1 cellular context compared by ENCODE assay signal in the genomic region with DNA sequence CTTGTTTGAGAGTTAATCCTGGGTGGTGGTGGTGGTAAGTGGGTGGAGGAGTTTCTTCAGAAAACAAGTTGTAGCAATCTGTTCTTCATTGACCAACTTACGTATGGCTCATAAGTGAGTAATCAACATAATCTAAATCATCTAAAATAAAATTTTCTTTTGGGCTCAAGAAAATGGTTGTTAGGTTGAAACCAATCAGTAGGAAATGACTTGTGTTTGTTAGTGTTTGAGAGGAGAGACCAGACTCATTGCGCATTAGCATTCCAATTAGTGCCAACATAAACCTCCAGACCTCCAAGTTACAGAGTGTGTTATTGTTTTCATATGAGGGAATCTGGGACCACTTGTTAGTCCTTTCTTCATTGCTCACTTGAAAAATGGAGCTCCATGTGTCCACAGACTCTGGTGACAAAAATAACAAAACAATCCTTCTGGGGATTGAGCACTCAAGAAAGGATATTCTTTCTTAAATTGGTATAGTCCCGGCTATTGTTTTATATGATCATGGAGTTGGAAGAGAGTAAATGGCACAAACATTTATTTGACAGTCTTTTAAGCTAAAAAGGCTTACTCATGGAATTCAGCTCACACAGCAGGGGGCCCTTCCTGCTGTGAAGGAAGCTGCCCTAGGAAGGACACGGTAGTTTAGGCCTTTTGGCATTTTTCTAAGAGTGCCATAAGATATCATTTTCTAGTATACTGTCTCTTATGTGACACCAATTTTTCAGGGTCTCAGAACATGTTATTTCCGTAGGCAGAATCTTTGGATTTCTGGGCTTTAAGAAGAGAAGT.
TF ChIP-seq lines count a peak whose summit lies in the region.

No MANE protein-coding gene starts in this region.

TF ChIP-seq in IMR-90, 13 proteins besides CTCF, POLR2A, EP300 and RAD21:
- TF ChIP-seq FOS (IDR thresholded peaks at IDR 0.05; ENCODE audit: low read depth, low read length), result no peak
- TF ChIP-seq RCOR1 (IDR thresholded peaks at IDR 0.05; ENCODE audit: insufficient replicate concordance, low read length), result no peak
- TF ChIP-seq CHD1 (IDR thresholded peaks at IDR 0.05; ENCODE audit: low read depth, low read length), result no peak
